ENCODE assay signal across 1 cellular context in genomic region chr12:129886541-129886940, GRCh38.
TF ChIP-seq lines count a peak whose summit lies in the region.

No MANE protein-coding gene starts in this region.

TF ChIP-seq in H1, 55 proteins besides CTCF, POLR2A, EP300 and RAD21:
- TF ChIP-seq SIRT6 (IDR thresholded peaks at IDR 0.05; ENCODE audit: low read length) (no peak), JUND (IDR thresholded peaks at IDR 0.05; ENCODE audit: low read length) (no peak), SAP30 (IDR thresholded peaks at IDR 0.05; ENCODE audit: insufficient read depth, insufficient replicate concordance, low read length) (no peak), TBP (IDR thresholded peaks at IDR 0.05; ENCODE audit: low read depth, low read length) (no peak)
